In the genomic region with DNA sequence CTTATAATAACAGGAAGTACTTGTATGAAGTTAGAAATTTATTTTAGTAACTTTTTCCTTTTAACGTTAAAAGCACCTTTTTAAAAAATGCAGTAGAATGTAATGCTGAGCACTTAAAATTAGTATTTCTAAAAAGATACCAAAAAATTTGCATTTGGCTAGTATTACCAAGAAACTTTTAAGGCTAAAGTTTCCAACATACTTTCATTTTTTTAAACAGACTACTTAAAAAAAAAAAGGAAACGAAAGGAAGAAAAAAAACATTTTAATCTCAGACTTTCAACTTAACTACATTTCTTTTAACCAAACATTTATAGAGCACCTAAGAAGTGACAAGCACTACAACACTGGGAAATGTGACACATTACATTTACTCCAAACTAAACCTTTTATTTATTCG, we compare ENCODE assay signal across 9 cellular contexts. TPM values are rescaled to one million over a fixed set of nuclear protein-coding genes. Genes with fewer than 3 reads are reported as not detected.
A peak's percentile ranks its signal among the peaks of the same experiment; 100 is the strongest.
DNase-seq lines count a peak whose midpoint lies in the region; ATAC-seq and TF ChIP-seq lines count a peak whose summit lies in the region.
"Had no signal": no experiment of that assay in that cellular context is flagged by ENCODE, and none has a peak within 500 bp of the region (broad histone marks: within the 10 kb centered on the region; RNA-seq: fewer than 3 reads in every experiment).

No MANE protein-coding gene starts in this region.

- H3K79me2 ChIP-seq in Karpas-422 (ENCODE audit: low read length), result peaks cover 88% of the 10 kb centered on the region

- TF ChIP-seq POLR2A in ovary (IDR thresholded peaks at IDR 0.05), result no peak

- peaks cover 21% of the 10 kb centered on the region for H3K36me3 ChIP-seq in Karpas-422 (ENCODE audit: insufficient read depth, low read length)
- H3K36me3 ChIP-seq in ovary, result no peaks in the 10 kb centered on the region

- no peaks in the 10 kb centered on the region for H3K9me3 Mint-ChIP-seq in CD4-positive, alpha-beta T cell
- no peaks in the 10 kb centered on the region for H3K9me3 Mint-ChIP-seq in dendritic cell treated with granulocyte-macrophage colony-stimulating factor and Interleukin-4, amounts not matched to agents 40 ng/mL and 50 ng/mL, for 4 days
- no peaks in the 10 kb centered on the region for H3K9me3 Mint-ChIP-seq in natural killer cell treated with Interleukin-12 subunit alpha and Interleukin-12 subunit beta and Interleukin-15 and Interleukin-18, amount 100 ng/mL, for 72 hours
- H3K9me3 Mint-ChIP-seq in stimulated activated effector memory CD8-positive, alpha-beta T cell treated with anti-CD3 and anti-CD28 coated beads, Interleukin-12 subunit alpha, Interleukin-12 subunit beta, amount 100 ng/mL, for 72 hours, result no peaks in the 10 kb centered on the region

- H3K4me3 ChIP-seq in Karpas-422 (ENCODE audit: low read length) (peak overlapping the region; percentile 82), ovary (no peak overlapping the region)

- peaks cover 24% of the 10 kb centered on the region for H3K4me1 ChIP-seq in Karpas-422 (ENCODE audit: low read length)
- H3K4me1 ChIP-seq in ovary (ENCODE audit: insufficient read depth), result peaks cover 10% of the 10 kb centered on the region

- 7 to 12% (median 10%) methylated on average over 3 of the region's 3 CpGs for WGBS in ovary, 3 donors

- POLR2A ChIA-PET in CD4-positive, alpha-beta T cell (lab: Charles Lee), result interaction anchor here (1.0 to 1.6 kb wide), 6 partner anchors 10 to 723 kb away, joined by 3 to 8 read pairs (median 4); a partner anchor contains a TSS

- H3K9ac ChIP-seq in Karpas-422 (ENCODE audit: low read length), result peak overlapping the region; percentile 92

- peaks cover 27% of the 10 kb centered on the region for H4K20me1 ChIP-seq in Karpas-422 (ENCODE audit: insufficient read depth, low read depth, low read length)

- intact Hi-C loops in CD4-positive, alpha-beta T cell (cut with DNase I, micrococcal nuclease), result loop anchor here (5.0 to 10.0 kb wide), 6 partner anchors 33 to 950 kb away; a partner anchor contains a TSS
- intact Hi-C loops in dendritic cell treated with granulocyte-macrophage colony-stimulating factor and Interleukin-4, amounts not matched to agents 40 ng/mL and 50 ng/mL, for 4 days (cut with micrococcal nuclease), result loop anchor here (10.0 kb wide), 1 partner anchor 90 kb away; no protein-coding TSS in a partner anchor
- intact Hi-C loops in ovary (cut with DNase I), result no loop called here

- H3K27me3 ChIP-seq in CD4-positive, alpha-beta T cell (ENCODE audit: control insufficient read depth, insufficient read depth, low read length), result no peaks in the 10 kb centered on the region
- H3K27me3 ChIP-seq in Karpas-422 (ENCODE audit: low read length) (no peaks in the 10 kb centered on the region), ovary (no peaks in the 10 kb centered on the region)

- peak overlapping the region; percentile 99 for H3K4me3 Mint-ChIP-seq in CD4-positive, alpha-beta T cell
- peak overlapping the region; percentile 22 for H3K4me3 Mint-ChIP-seq in dendritic cell treated with granulocyte-macrophage colony-stimulating factor and Interleukin-4, amounts not matched to agents 40 ng/mL and 50 ng/mL, for 4 days
- H3K4me3 Mint-ChIP-seq in natural killer cell treated with Interleukin-12 subunit alpha and Interleukin-12 subunit beta and Interleukin-15 and Interleukin-18, amount 100 ng/mL, for 72 hours, result peak overlapping the region; percentile 94
- no peak overlapping the region for H3K4me3 Mint-ChIP-seq in stimulated activated effector memory CD8-positive, alpha-beta T cell treated with anti-CD3 and anti-CD28 coated beads, Interleukin-12 subunit alpha, Interleukin-12 subunit beta, amount 100 ng/mL, for 72 hours

- TF ChIP-seq EP300 in ovary (IDR thresholded peaks at IDR 0.05), result no peak

- H3K27ac Mint-ChIP-seq in CD4-positive, alpha-beta T cell, result peak overlapping the region; percentile 44
- no peak overlapping the region for H3K27ac Mint-ChIP-seq in dendritic cell treated with granulocyte-macrophage colony-stimulating factor and Interleukin-4, amounts not matched to agents 40 ng/mL and 50 ng/mL, for 4 days
- peak overlapping the region in 1 of 2 donors; percentile 83 for H3K27ac Mint-ChIP-seq in natural killer cell treated with Interleukin-12 subunit alpha and Interleukin-12 subunit beta and Interleukin-15 and Interleukin-18, amount 100 ng/mL, for 72 hours
- H3K27ac Mint-ChIP-seq in stimulated activated effector memory CD8-positive, alpha-beta T cell treated with anti-CD3 and anti-CD28 coated beads, Interleukin-12 subunit alpha, Interleukin-12 subunit beta, amount 100 ng/mL, for 72 hours, result no peak overlapping the region

- TF ChIP-seq CTCF in CD4-positive, alpha-beta T cell (IDR thresholded peaks at IDR 0.05), result no peak
- TF ChIP-seq CTCF in ovary (IDR thresholded peaks at IDR 0.05), result no peak

- H3K27ac ChIP-seq in CD4-positive, alpha-beta T cell (ENCODE audit: low read depth, low read length), result no peak overlapping the region
- H3K27ac ChIP-seq in Karpas-422 (ENCODE audit: low read length) (peak overlapping the region; percentile 73), ovary (no peak overlapping the region)

- H3K4me1 Mint-ChIP-seq in CD4-positive, alpha-beta T cell (ENCODE audit: low read depth), result peaks cover 53% of the 10 kb centered on the region
- H3K4me1 Mint-ChIP-seq in dendritic cell treated with granulocyte-macrophage colony-stimulating factor and Interleukin-4, amounts not matched to agents 40 ng/mL and 50 ng/mL, for 4 days (ENCODE audit: low read depth), result peaks cover 41% of the 10 kb centered on the region
- peaks cover 38 to 48% of the 10 kb centered on the region in 2 donors for H3K4me1 Mint-ChIP-seq in natural killer cell treated with Interleukin-12 subunit alpha and Interleukin-12 subunit beta and Interleukin-15 and Interleukin-18, amount 100 ng/mL, for 72 hours (ENCODE audit: low read depth in 2 of 2)
- H3K4me1 Mint-ChIP-seq in stimulated activated effector memory CD8-positive, alpha-beta T cell treated with anti-CD3 and anti-CD28 coated beads, Interleukin-12 subunit alpha, Interleukin-12 subunit beta, amount 100 ng/mL, for 72 hours, result peaks cover 47% of the 10 kb centered on the region

- CTCF ChIA-PET in CD4-positive, alpha-beta T cell (lab: Charles Lee), result interaction anchor here (1.4 to 1.7 kb wide), 4 partner anchors 13 to 72 kb away, joined by 5 to 6 read pairs (median 5); no protein-coding TSS in a partner anchor

- no peaks in the 10 kb centered on the region for H3K27me3 Mint-ChIP-seq in CD4-positive, alpha-beta T cell
- H3K27me3 Mint-ChIP-seq in dendritic cell treated with granulocyte-macrophage colony-stimulating factor and Interleukin-4, amounts not matched to agents 40 ng/mL and 50 ng/mL, for 4 days, result no peaks in the 10 kb centered on the region
- H3K27me3 Mint-ChIP-seq in natural killer cell treated with Interleukin-12 subunit alpha and Interleukin-12 subunit beta and Interleukin-15 and Interleukin-18, amount 100 ng/mL, for 72 hours, result no peaks in the 10 kb centered on the region

- no peak overlapping the region for H2AFZ ChIP-seq in Karpas-422 (ENCODE audit: low read length)

- peak overlapping the region; percentile 94 for H3K4me2 ChIP-seq in Karpas-422 (ENCODE audit: low read depth, low read length, poor library complexity, severe bottlenecking)

- DNase-seq in CD4-positive, alpha-beta T cell, result no peak
- DNase-seq in Karpas-422 (peak; percentile 58), D341Med (ENCODE audit: low spot score) (no peak), ovary (no peak)
- DNase-seq in natural killer cell treated with Interleukin-12 subunit alpha and Interleukin-12 subunit beta and Interleukin-15 and Interleukin-18, amount 100 ng/mL, for 72 hours (ENCODE audit: low spot score), result no peak
- no peak for DNase-seq in stimulated activated CD4-positive, alpha-beta T cell treated with anti-CD3 and anti-CD28 coated beads, Interleukin-2, amount 100 ng/mL, for 24 hours
- no peak for DNase-seq in stimulated activated effector memory CD8-positive, alpha-beta T cell treated with anti-CD3 and anti-CD28 coated beads, Interleukin-12 subunit alpha, Interleukin-12 subunit beta, amount 100 ng/mL, for 72 hours (ENCODE audit: low spot score in 2 of 2)
- DNase-seq: GDM1 had no signal

- no peak for ATAC-seq in CD4-positive, alpha-beta T cell (ENCODE audit: poor library complexity)
- ATAC-seq in natural killer cell treated with Interleukin-12 subunit alpha and Interleukin-12 subunit beta and Interleukin-15 and Interleukin-18, amount 100 ng/mL, for 72 hours, result no peak
- no peak for ATAC-seq in stimulated activated effector memory CD8-positive, alpha-beta T cell treated with anti-CD3 and anti-CD28 coated beads, Interleukin-12 subunit alpha, Interleukin-12 subunit beta, amount 100 ng/mL, for 72 hours

- H3K9me2 ChIP-seq in Karpas-422 (replicated peaks; ENCODE audit: insufficient read depth, low read length), result no peaks in the 10 kb centered on the region

- no peaks in the 10 kb centered on the region for H3K9me3 ChIP-seq in CD4-positive, alpha-beta T cell (ENCODE audit: control insufficient read depth, low read length)
- H3K9me3 ChIP-seq in Karpas-422 (ENCODE audit: low read length) (no peaks in the 10 kb centered on the region), ovary (no peaks in the 10 kb centered on the region)

- H3K36me3 Mint-ChIP-seq in CD4-positive, alpha-beta T cell (ENCODE audit: low read depth), result peaks cover 46% of the 10 kb centered on the region
- H3K36me3 Mint-ChIP-seq in dendritic cell treated with granulocyte-macrophage colony-stimulating factor and Interleukin-4, amounts not matched to agents 40 ng/mL and 50 ng/mL, for 4 days (ENCODE audit: low read depth), result peaks cover 52% of the 10 kb centered on the region
- peaks cover 21% of the 10 kb centered on the region for H3K36me3 Mint-ChIP-seq in natural killer cell treated with Interleukin-12 subunit alpha and Interleukin-12 subunit beta and Interleukin-15 and Interleukin-18, amount 100 ng/mL, for 72 hours
- peaks cover 70% of the 10 kb centered on the region for H3K36me3 Mint-ChIP-seq in stimulated activated effector memory CD8-positive, alpha-beta T cell treated with anti-CD3 and anti-CD28 coated beads, Interleukin-12 subunit alpha, Interleukin-12 subunit beta, amount 100 ng/mL, for 72 hours

RNA-seq across cellular contexts. Expression of a gene that starts 2.8 kb away (rescaled TPM):
- total RNA-seq in CD4-positive, alpha-beta T cell, result 100 to 1,000 TPM; 127 to 130 TPM
- total RNA-seq in Karpas-422 (2014; rRNA removed; shearing (Covaris generic); ENCODE audit: low replicate concordance), result 43.6 and 56.4 TPM in 2 replicates
- total RNA-seq in natural killer cell treated with Interleukin-12 subunit alpha and Interleukin-12 subunit beta and Interleukin-15 and Interleukin-18, amount 100 ng/mL, for 72 hours, result 10 to 100 TPM; 74.2 to 79.2 TPM
- total RNA-seq in ovary, result 10 to 100 TPM; 35.4 to 52.0 (median 44.6) TPM
- polyA plus RNA-seq in ovary, result 10 to 100 TPM; 19.6 to 22.5 TPM

RNA-seq across cellular contexts. Expression of a gene that starts 3.2 kb away (rescaled TPM):
- 10 to 100 TPM; 20.6 to 20.9 TPM for total RNA-seq in CD4-positive, alpha-beta T cell
- 13.9 and 45.3 TPM in 2 replicates for total RNA-seq in Karpas-422 (2014; rRNA removed; shearing (Covaris generic); ENCODE audit: low replicate concordance)
- 10 to 100 TPM; 19.0 to 23.7 TPM for total RNA-seq in natural killer cell treated with Interleukin-12 subunit alpha and Interleukin-12 subunit beta and Interleukin-15 and Interleukin-18, amount 100 ng/mL, for 72 hours
- 10 to 100 TPM; 15.3 to 42.4 (median 31.7) TPM for total RNA-seq in ovary
- 10 to 100 TPM; 21.1 to 31.8 TPM for polyA plus RNA-seq in ovary

RNA-seq across cellular contexts. Expression of a gene that starts 42.1 kb away (rescaled TPM):
- total RNA-seq in CD4-positive, alpha-beta T cell, result 1 to 10 TPM; 7.0 to 8.4 TPM
- total RNA-seq in Karpas-422 (2014; rRNA removed; shearing (Covaris generic); ENCODE audit: low replicate concordance), result 24.0 and 27.4 TPM in 2 replicates
- total RNA-seq in natural killer cell treated with Interleukin-12 subunit alpha and Interleukin-12 subunit beta and Interleukin-15 and Interleukin-18, amount 100 ng/mL, for 72 hours, result 10 to 100 TPM; 34.0 to 40.9 TPM
- total RNA-seq in ovary, result 10 to 100 TPM; 11.8 to 25.5 (median 22.8) TPM
- polyA plus RNA-seq in ovary, result 10 to 100 TPM; 13.7 to 22.9 TPM

Comparison
In these comparisons a context has a peak if more than half of its experiments do, and no peak if none do; other contexts are left out.
1. intact Hi-C loops: an anchor here in CD4-positive, alpha-beta T cell (5.0 to 10.0 kb wide) and dendritic cell treated with granulocyte-macrophage colony-stimulating factor and Interleukin-4, amounts not matched to agents 40 ng/mL and 50 ng/mL, for 4 days (10.0 kb wide); none called in ovary.